ENCODE assay signal across 1 cellular context in the genomic region with DNA sequence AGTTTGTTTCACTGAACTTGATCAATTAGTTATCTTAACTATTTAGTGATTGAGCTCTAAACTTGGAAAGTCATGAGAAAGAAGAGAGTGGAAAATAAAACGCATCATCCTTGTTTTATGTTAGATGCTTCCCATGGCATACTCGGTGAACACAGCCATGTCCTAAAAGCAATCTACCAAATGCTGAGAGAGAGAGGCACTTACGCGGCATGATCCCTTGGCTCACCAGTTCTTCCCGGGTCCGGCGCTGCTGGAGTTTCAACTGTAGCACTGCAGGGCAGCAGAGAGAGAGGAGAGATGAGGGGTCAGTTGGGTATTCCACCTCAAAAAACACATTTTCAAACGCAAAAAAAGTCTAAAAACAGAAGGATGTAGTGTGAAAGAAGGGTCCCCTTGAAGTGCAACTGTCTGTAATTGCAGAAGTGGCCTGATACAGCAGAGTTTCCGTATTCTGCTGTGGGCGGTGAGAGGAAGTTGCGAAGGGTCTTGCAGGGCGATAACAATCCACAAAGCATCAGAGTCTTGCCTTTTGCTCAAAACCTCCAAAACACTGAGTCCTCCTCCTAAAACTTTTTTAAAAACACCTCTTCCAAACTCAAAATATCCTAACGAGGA.
TF ChIP-seq lines count a peak whose summit lies in the region.

No MANE protein-coding gene starts in this region.

TF ChIP-seq in SK-N-SH, 30 proteins besides CTCF, POLR2A, EP300 and RAD21 (continued from another document):
- TF ChIP-seq, protein P1, sequence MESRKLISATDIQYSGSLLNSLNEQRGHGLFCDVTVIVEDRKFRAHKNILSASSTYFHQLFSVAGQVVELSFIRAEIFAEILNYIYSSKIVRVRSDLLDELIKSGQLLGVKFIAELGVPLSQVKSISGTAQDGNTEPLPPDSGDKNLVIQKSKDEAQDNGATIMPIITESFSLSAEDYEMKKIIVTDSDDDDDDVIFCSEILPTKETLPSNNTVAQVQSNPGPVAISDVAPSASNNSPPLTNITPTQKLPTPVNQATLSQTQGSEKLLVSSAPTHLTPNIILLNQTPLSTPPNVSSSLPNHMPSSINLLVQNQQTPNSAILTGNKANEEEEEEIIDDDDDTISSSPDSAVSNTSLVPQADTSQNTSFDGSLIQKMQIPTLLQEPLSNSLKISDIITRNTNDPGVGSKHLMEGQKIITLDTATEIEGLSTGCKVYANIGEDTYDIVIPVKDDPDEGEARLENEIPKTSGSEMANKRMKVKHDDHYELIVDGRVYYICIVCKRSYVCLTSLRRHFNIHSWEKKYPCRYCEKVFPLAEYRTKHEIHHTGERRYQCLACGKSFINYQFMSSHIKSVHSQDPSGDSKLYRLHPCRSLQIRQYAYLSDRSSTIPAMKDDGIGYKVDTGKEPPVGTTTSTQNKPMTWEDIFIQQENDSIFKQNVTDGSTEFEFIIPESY (IDR thresholded peaks at IDR 0.05; ENCODE audit: borderline replicate concordance, low read depth), result no peak
- TF ChIP-seq MXI1 (IDR thresholded peaks at IDR 0.05; ENCODE audit: low read depth, low read length), result no peak
